In the genomic region with DNA sequence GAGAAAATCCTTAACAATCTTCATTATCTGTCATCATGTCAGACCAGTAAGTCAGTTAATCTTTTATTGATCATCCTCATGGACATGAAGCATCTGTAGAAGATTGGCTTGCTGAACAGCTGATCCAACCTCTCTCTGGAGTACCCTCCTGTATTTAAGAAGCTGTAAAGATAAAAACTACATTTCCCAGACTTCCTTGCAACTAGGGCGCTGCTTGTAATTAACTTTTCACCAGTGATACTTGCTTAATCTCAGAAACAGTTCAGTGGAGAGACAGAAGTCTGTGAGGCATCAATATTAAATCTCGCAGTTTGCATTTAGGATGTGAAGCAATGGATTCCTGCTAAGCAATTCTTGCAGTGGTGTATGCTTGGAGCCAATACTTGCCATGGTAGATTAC, we compare ENCODE assay signal across 22 cellular contexts. TPM values are rescaled to one million over a fixed set of nuclear protein-coding genes. Genes with fewer than 3 reads are reported as not detected.
DNase-seq lines count a peak whose midpoint lies in the region; ATAC-seq, FAIRE-seq and TF ChIP-seq lines count a peak whose summit lies in the region.
"Had no signal": no experiment of that assay in that cellular context is flagged by ENCODE, and none has a peak within 500 bp of the region (broad histone marks: within the 10 kb centered on the region; RNA-seq: fewer than 3 reads in every experiment).

No MANE protein-coding gene starts in this region.

- no peak overlapping the region for H3K27ac ChIP-seq in GM23338 (ENCODE audit: low read depth)
- H3K27ac ChIP-seq in dorsolateral prefrontal cortex: peak overlapping the region in 38 of 59 donors; percentile 4 to 85 (median 47)
- peak overlapping the region; percentile 27 for H3K27ac ChIP-seq in temporal lobe (ENCODE audit: low read depth, low read length)
- no peak overlapping the region for H3K27ac ChIP-seq in coronary artery
- H3K27ac ChIP-seq: 22Rv1, BLaER1, C4-2B had no signal

- no peaks in the 10 kb centered on the region for H3K9me2 ChIP-seq in GM23338 (ENCODE audit: insufficient read depth)

- H3K36me3 Mint-ChIP-seq in GM23338 (ENCODE audit: low read depth): no peaks in the 10 kb centered on the region
- H3K36me3 Mint-ChIP-seq: CD4-positive, CD25-positive, alpha-beta regulatory T cell; CD8-positive, alpha-beta T cell had no signal

- no peak overlapping the region for H3K27ac Mint-ChIP-seq in GM23338
- H3K27ac Mint-ChIP-seq: B cell; CD4-positive, CD25-positive, alpha-beta regulatory T cell; CD8-positive, alpha-beta T cell had no signal

- H3K4me3 Mint-ChIP-seq in GM23338: no peak overlapping the region
- H3K4me3 Mint-ChIP-seq: B cell; CD4-positive, CD25-positive, alpha-beta regulatory T cell; CD8-positive, alpha-beta T cell had no signal

- H3K27me3 ChIP-seq in GM23338 (ENCODE audit: insufficient read depth): no peaks in the 10 kb centered on the region
- no peaks in the 10 kb centered on the region for H3K27me3 ChIP-seq in dorsolateral prefrontal cortex
- H3K27me3 ChIP-seq: BLaER1 had no signal

- no peaks in the 10 kb centered on the region for H3K4me1 Mint-ChIP-seq in GM23338
- H3K4me1 Mint-ChIP-seq: CD4-positive, CD25-positive, alpha-beta regulatory T cell had no signal

- H3K79me2 ChIP-seq in GM23338 (replicated peaks; ENCODE audit: insufficient read depth): no peaks in the 10 kb centered on the region

- no peak; the same call in 2 of the 3 replicates for ATAC-seq in GM23338
- ATAC-seq: CD8-positive, alpha-beta T cell had no signal

- no peaks in the 10 kb centered on the region for H4K20me1 ChIP-seq in GM23338 (replicated peaks; ENCODE audit: insufficient read depth)
- H4K20me1 ChIP-seq: BLaER1 had no signal

- H3K9me3 Mint-ChIP-seq in GM23338: no peaks in the 10 kb centered on the region
- H3K9me3 Mint-ChIP-seq: CD8-positive, alpha-beta T cell had no signal

- DNase-seq in NCI-H82 (lab: John Stamatoyannopoulos, UW) (peak; percentile 15), NCI-H82 treated with DMSO at 0.1 percent for 48 hours (lab: John Stamatoyannopoulos, UW; ENCODE audit: unreplicated experiment) (no peak), GM23338 (ENCODE audit: low spot score) (peak; percentile 38), dorsolateral prefrontal cortex (no peak), coronary artery (ENCODE audit: low spot score) (no peak), GM12891 (ENCODE audit: insufficient read length, low spot score) (no peak)
- DNase-seq: Caco-2; CD4-positive, CD25-positive, alpha-beta regulatory T cell; CD8-positive, alpha-beta T cell; DMS153; DND-41; GOT3; H7; HCEC 1CT had no signal

- intact Hi-C loops in dorsolateral prefrontal cortex (cut with DNase I): no loop called here

- H3K4me2 ChIP-seq in GM23338: no peak overlapping the region
- H3K4me2 ChIP-seq: BLaER1 had no signal

- FAIRE-seq in GM12891 (lab: Jason Lieb, UNC): no peak
- FAIRE-seq: A204.1, G401.6, GM18507 had no signal

- no peaks in the 10 kb centered on the region for H3K4me1 ChIP-seq in GM23338 (ENCODE audit: insufficient read depth)
- H3K4me1 ChIP-seq: BLaER1, Caco-2 had no signal

- H3K4me3 ChIP-seq in GM23338 (no peak overlapping the region), dorsolateral prefrontal cortex (no peak overlapping the region), coronary artery (no peak overlapping the region)
- H3K4me3 ChIP-seq: BLaER1 had no signal

- peaks cover 1% of the 10 kb centered on the region for H3K27me3 Mint-ChIP-seq in GM23338 (ENCODE audit: insufficient read depth, low read depth, poor library complexity)
- H3K27me3 Mint-ChIP-seq: B cell had no signal

- no peak overlapping the region for H2AFZ ChIP-seq in GM23338

- H3K36me3 ChIP-seq in GM23338 (ENCODE audit: insufficient read depth): no peaks in the 10 kb centered on the region

- no peak for TF ChIP-seq POLR2A in GM12891 (IDR thresholded peaks at IDR 0.05; ENCODE audit: low read depth, low read length)

- no peaks in the 10 kb centered on the region for H3F3A ChIP-seq in GM23338 (replicated peaks; ENCODE audit: low read depth)

- no peak for TF ChIP-seq CTCF in GM23338 (conservative IDR thresholded peaks at IDR 0.05; ENCODE audit: low read depth in 2 of 2)
- no peak for TF ChIP-seq CTCF in dorsolateral prefrontal cortex (IDR thresholded peaks at IDR 0.05 in 54 of 56, conservative IDR thresholded peaks at IDR 0.05 in 2 of 56; ENCODE audit: low read depth in 1 of 56, partially characterized antibody in 56 of 56)
- no peak for TF ChIP-seq CTCF in coronary artery (IDR thresholded peaks at IDR 0.05)

TF ChIP-seq in GM12891, 5 proteins besides CTCF, POLR2A, EP300 and RAD21:
- TF ChIP-seq SPI1 (IDR thresholded peaks at IDR 0.05; ENCODE audit: low read depth, low read length): no peak
- TF ChIP-seq TAF1 (IDR thresholded peaks at IDR 0.05; ENCODE audit: low read depth, low read length): no peak
- TF ChIP-seq POLR2AphosphoS5 (IDR thresholded peaks at IDR 0.05; ENCODE audit: low read depth, low read length): no peak
- TF ChIP-seq PAX5 (IDR thresholded peaks at IDR 0.05; ENCODE audit: insufficient read depth, low read length, severe bottlenecking): no peak
- TF ChIP-seq POU2F2 (IDR thresholded peaks at IDR 0.05; ENCODE audit: low read depth, low read length): no peak

RNA-seq across cellular contexts. Expression of a gene that starts 36.0 kb away (rescaled TPM):
- total RNA-seq in GM23338 (2014; rRNA removed; shearing (Covaris generic)): 102 and 103 TPM in 2 replicates
- 79.9 and 101 TPM in 2 replicates for polyA plus RNA-seq in GM23338 (2016; fragmentation: Nextera tagmentation; extraction: Ambion mirVana)
- total RNA-seq in dorsolateral prefrontal cortex (10 to 100 TPM; 33.7 to 73.2 (median 51.5) TPM), temporal lobe (58.0 TPM)
- 37.2 TPM for polyA plus RNA-seq in GM12891 (2012; ENCODE audit: low read depth, missing spikeins)

Comparison
In these comparisons a context has a peak if more than half of its experiments do, and no peak if none do; other contexts are left out.
1. DNase-seq: peak in NCI-H82 (single experiment) and GM23338 (single experiment); none in NCI-H82 treated with DMSO at 0.1 percent for 48 hours (single experiment), dorsolateral prefrontal cortex (0 of 10), coronary artery (single experiment) and GM12891 (single experiment).
2. H3K27ac ChIP-seq: peak in dorsolateral prefrontal cortex (38 of 59) and temporal lobe (single experiment); none in GM23338 (single experiment) and coronary artery (0 of 2).